In the genomic region with DNA sequence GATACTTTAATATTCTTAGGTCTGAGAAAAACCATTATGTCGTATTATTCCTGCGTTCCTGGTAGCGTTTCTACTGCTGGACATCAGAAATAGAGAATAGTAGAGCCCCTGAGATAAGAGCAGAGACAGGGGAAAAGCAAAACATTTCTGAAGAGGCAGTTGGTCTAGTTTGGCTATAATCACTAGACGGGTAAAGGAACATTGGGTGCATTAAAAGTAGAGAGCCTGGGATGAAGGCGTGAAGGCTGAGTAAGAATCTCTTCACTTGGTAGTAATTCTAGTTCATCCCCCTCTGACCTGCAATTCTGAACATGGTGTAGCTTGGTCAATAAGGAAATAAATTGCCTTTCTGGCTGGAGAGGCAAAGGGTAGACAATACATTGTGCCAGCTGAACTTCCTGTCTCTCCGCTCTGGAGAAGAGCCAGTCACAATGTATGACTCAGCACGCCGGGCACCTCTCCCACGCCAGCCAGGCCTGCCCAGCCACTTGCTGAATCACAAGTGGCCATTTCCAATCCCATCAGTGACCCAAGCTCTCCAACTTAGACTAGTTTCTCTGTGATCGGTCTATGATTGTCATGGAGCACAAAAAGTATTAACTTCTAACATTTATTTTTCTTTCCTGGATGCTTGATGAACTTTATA, we compare ENCODE assay signal across 8 cellular contexts.
DNase-seq lines count a peak whose midpoint lies in the region; ATAC-seq lines count a peak whose summit lies in the region.

No MANE protein-coding gene starts in this region.

- ATAC-seq in GM21381 (IDR thresholded peaks at IDR 0.05; ENCODE audit: unreplicated experiment), result no peak
- no peak for ATAC-seq in GM18868 (IDR thresholded peaks at IDR 0.05; ENCODE audit: unreplicated experiment)
- no peak for ATAC-seq in GM21737 (IDR thresholded peaks at IDR 0.05; ENCODE audit: unreplicated experiment)

- peak; percentile 43 for DNase-seq in DMS 273 treated with DMSO at 0.1 percent for 48 hours (lab: John Stamatoyannopoulos, UW)
- DNase-seq in NCI-H2029 (lab: John Stamatoyannopoulos, UW), result peak; percentile 96
- DNase-seq in anterior cingulate cortex (lab: John Stamatoyannopoulos, UW), result peak in 42 of 58 donors; percentile 0 to 65 (median 8)
- DNase-seq in kidney glomerular epithelial cell (lab: John Stamatoyannopoulos, UW), result peak; percentile 93
- DNase-seq in activated CD4-positive, CD25-positive, alpha-beta regulatory T cell treated with anti-CD3 and anti-CD28 coated beads, Interleukin-2, amount 50 U/mL, for 72 hours, result no peak
